Comparison of ENCODE assay signal across 1 cellular context in the genomic region with DNA sequence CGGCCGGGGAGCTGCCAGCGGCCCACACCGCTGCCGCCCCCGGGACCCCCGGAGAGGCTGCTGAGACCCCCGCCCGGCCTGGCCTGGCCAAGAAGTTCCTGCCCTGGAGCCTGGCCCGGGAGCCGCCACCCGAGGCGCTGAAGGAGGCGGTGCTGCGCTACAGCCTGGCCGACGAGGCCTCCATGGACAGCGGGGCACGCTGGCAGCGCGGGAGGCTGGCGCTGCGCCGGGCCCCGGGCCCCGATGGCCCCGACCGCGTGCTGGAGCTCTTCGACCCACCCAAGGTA.
TF ChIP-seq lines count a peak whose summit lies in the region.

No MANE protein-coding gene starts in this region.

TF ChIP-seq in K562, 482 proteins besides CTCF, POLR2A, EP300 and RAD21:
- TF ChIP-seq, protein P1, sequence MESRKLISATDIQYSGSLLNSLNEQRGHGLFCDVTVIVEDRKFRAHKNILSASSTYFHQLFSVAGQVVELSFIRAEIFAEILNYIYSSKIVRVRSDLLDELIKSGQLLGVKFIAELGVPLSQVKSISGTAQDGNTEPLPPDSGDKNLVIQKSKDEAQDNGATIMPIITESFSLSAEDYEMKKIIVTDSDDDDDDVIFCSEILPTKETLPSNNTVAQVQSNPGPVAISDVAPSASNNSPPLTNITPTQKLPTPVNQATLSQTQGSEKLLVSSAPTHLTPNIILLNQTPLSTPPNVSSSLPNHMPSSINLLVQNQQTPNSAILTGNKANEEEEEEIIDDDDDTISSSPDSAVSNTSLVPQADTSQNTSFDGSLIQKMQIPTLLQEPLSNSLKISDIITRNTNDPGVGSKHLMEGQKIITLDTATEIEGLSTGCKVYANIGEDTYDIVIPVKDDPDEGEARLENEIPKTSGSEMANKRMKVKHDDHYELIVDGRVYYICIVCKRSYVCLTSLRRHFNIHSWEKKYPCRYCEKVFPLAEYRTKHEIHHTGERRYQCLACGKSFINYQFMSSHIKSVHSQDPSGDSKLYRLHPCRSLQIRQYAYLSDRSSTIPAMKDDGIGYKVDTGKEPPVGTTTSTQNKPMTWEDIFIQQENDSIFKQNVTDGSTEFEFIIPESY (CRISPR knock-in tag; IDR thresholded peaks at IDR 0.05): 0 out of 2 replicates have a peak, but pooled peaks have one; percentile 5
- TF ChIP-seq RFX5 (IDR thresholded peaks at IDR 0.05; ENCODE audit: low read depth, low read length) (no peak), POLR2G (IDR thresholded peaks at IDR 0.05; ENCODE audit: low read depth, low read length) (peak; percentile 40; the same call in 1 of the 2 replicates), RBFOX2 (IDR thresholded peaks at IDR 0.05; ENCODE audit: low read depth, low read length) (0 out of 2 replicates have a peak, but pooled peaks have one; percentile 43)
